33 cellular contexts compared by ENCODE assay signal in the genomic region with DNA sequence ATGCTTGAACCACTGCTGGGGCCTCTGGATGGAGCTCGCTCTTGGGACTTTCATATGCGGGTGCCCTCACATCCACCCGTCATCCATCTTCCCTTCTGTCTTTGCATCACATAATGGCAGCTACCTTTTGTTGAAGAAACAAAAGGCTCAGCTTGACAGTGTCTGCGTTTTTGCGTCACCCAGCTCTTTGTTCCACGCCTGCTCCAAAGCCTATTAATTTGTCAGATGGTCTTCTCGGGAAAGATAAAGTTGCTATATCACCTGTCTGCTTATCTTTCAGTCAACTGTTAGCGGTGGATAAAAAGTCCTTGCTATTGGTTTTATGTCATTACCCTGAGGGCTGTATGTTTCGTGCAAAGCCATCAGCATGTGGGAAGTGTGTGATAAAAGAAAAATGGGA. TPM values are rescaled to one million over a fixed set of nuclear protein-coding genes. Genes with fewer than 3 reads are reported as not detected.
"Had no signal": no experiment of that assay in that cellular context is flagged by ENCODE, and none has a peak within 500 bp of the region (broad histone marks: within the 10 kb centered on the region; RNA-seq: fewer than 3 reads in every experiment).

No MANE protein-coding gene starts in this region.

- H3K27ac Mint-ChIP-seq: activated CD4-positive, alpha-beta memory T cell treated with anti-CD3 and anti-CD28 coated beads, Interleukin-2, amount 10 ng/mL, durations not matched to agents 7 days and 5 days; activated CD4-positive, alpha-beta T cell treated with anti-CD3 and anti-CD28 coated beads, Interleukin-2, amount 10 ng/mL, durations not matched to agents 24 days and 14 days; activated T-cell treated with anti-CD3 and anti-CD28 coated beads, Interleukin-2, amount 50 U/mL, for 24 hours; immature natural killer cell; mesothelial cell of epicardium; naive thymus-derived CD4-positive, alpha-beta T cell had no signal

- H3K9me3 ChIP-seq: esophagus muscularis mucosa, heart left ventricle, right lobe of liver, testis, transverse colon, vagina had no signal

- H3K4me3 ChIP-seq: coronary artery, esophagus muscularis mucosa, heart left ventricle, right lobe of liver, testis, transverse colon, vagina had no signal

- H3K36me3 Mint-ChIP-seq: immature natural killer cell; mesothelial cell of epicardium; naive thymus-derived CD4-positive, alpha-beta T cell had no signal

- H3K4me3 Mint-ChIP-seq: activated CD4-positive, alpha-beta memory T cell treated with anti-CD3 and anti-CD28 coated beads, Interleukin-2, amount 10 ng/mL, durations not matched to agents 7 days and 5 days; activated CD4-positive, alpha-beta T cell treated with anti-CD3 and anti-CD28 coated beads, Interleukin-2, amount 10 ng/mL, durations not matched to agents 24 days and 14 days; activated T-cell treated with anti-CD3 and anti-CD28 coated beads, Interleukin-2, amount 50 U/mL, for 24 hours; immature natural killer cell; mesothelial cell of epicardium; naive thymus-derived CD4-positive, alpha-beta T cell; neural crest cell had no signal

- H3K9me3 Mint-ChIP-seq: activated CD4-positive, alpha-beta memory T cell treated with anti-CD3 and anti-CD28 coated beads, Interleukin-2, amount 10 ng/mL, durations not matched to agents 7 days and 5 days; activated CD4-positive, alpha-beta T cell treated with anti-CD3 and anti-CD28 coated beads, Interleukin-2, amount 10 ng/mL, durations not matched to agents 24 days and 14 days; activated T-cell treated with anti-CD3 and anti-CD28 coated beads, Interleukin-2, amount 50 U/mL, for 24 hours; immature natural killer cell; mesothelial cell of epicardium; neural crest cell had no signal

- H3K27ac ChIP-seq: brain microvascular endothelial cell, coronary artery, esophagus muscularis mucosa, foreskin keratinocyte, heart left ventricle, right lobe of liver, testis, transverse colon, vagina had no signal

- H3K36me3 ChIP-seq: brain microvascular endothelial cell, esophagus muscularis mucosa, heart left ventricle, right lobe of liver, transverse colon, vagina had no signal

- ATAC-seq: foreskin keratinocyte; heart left ventricle; left colon; naive thymus-derived CD4-positive, alpha-beta T cell; right lobe of liver; stimulated activated naive CD8-positive, alpha-beta T cell treated with anti-CD3 and anti-CD28 coated beads, Interleukin-15, Interleukin-2, amounts not matched to agents 100 U/mL and 50 U/mL, for 24 hours had no signal

- DNase-seq: activated CD4-positive, alpha-beta memory T cell treated with anti-CD3 and anti-CD28 coated beads, Interleukin-2, amount 10 ng/mL, durations not matched to agents 7 days and 5 days; activated CD4-positive, alpha-beta T cell treated with anti-CD3 and anti-CD28 coated beads, Interleukin-2, amount 10 ng/mL, durations not matched to agents 24 days and 14 days; activated CD4-positive, CD25-positive, alpha-beta regulatory T cell treated with anti-CD3 and anti-CD28 coated beads, Interleukin-2, amount 50 U/mL, for 72 hours; activated CD8-positive, alpha-beta memory T cell treated with anti-CD3 and anti-CD28 coated beads, Interleukin-2, amount 50 U/mL, for 48 hours; activated gamma-delta T cell treated with Interleukin-2 at 50 U/mL for 16 hours; activated naive CD4-positive, alpha-beta T cell treated with anti-CD3 and anti-CD28 coated beads, Interleukin-2, amount 50 U/mL, for 16 hours; activated T-cell treated with anti-CD3 and anti-CD28 coated beads, Interleukin-2, amount 50 U/mL, for 24 hours; amniotic stem cell; brain microvascular endothelial cell; foreskin keratinocyte; heart left ventricle; hypothalamus; immature natural killer cell; kidney; left colon; mammary epithelial cell; naive thymus-derived CD4-positive, alpha-beta T cell; right lobe of liver; stimulated activated CD4-positive, alpha-beta T cell treated with anti-CD3 and anti-CD28 coated beads, Interleukin-12 subunit alpha, Interleukin-12 subunit beta, amount 100 ng/mL, for 4 hours; stimulated activated CD4-positive, alpha-beta T cell treated with anti-CD3 and anti-CD28 coated beads, Interleukin-4, amount 100 ng/mL, for 1 hour; stimulated activated naive CD8-positive, alpha-beta T cell treated with anti-CD3 and anti-CD28 coated beads, Interleukin-15, Interleukin-2, amounts not matched to agents 100 U/mL and 50 U/mL, for 24 hours; testis; transverse colon had no signal

- H3K4me1 Mint-ChIP-seq: activated CD4-positive, alpha-beta memory T cell treated with anti-CD3 and anti-CD28 coated beads, Interleukin-2, amount 10 ng/mL, durations not matched to agents 7 days and 5 days; activated CD4-positive, alpha-beta T cell treated with anti-CD3 and anti-CD28 coated beads, Interleukin-2, amount 10 ng/mL, durations not matched to agents 24 days and 14 days; immature natural killer cell; naive thymus-derived CD4-positive, alpha-beta T cell had no signal

- H3K27me3 ChIP-seq: esophagus muscularis mucosa, heart left ventricle, right lobe of liver, testis, transverse colon, vagina had no signal

- H3K4me1 ChIP-seq: foreskin keratinocyte, right lobe of liver, vagina had no signal

- FAIRE-seq: astrocyte, kidney had no signal

RNA-seq across cellular contexts. Expression of gene BCO1, which starts 18.1 kb away (rescaled TPM):
- total RNA-seq: activated CD4-positive, alpha-beta memory T cell treated with anti-CD3 and anti-CD28 coated beads, Interleukin-2, amount 10 ng/mL, durations not matched to agents 7 days and 5 days; activated CD4-positive, alpha-beta T cell treated with anti-CD3 and anti-CD28 coated beads, Interleukin-2, amount 10 ng/mL, durations not matched to agents 24 days and 14 days; astrocyte; cardiac septum; foreskin keratinocyte; mammary epithelial cell; mesothelial cell of epicardium; naive thymus-derived CD4-positive, alpha-beta T cell; neural crest cell; osteoblast; posterior vena cava; skeletal muscle tissue; vagina had no signal
- polyA plus RNA-seq: foreskin keratinocyte; heart left ventricle; immature natural killer cell; mammary epithelial cell; naive thymus-derived CD4-positive, alpha-beta T cell had no signal
